Comparison of ENCODE assay signal across 8 cellular contexts in genomic region chr9:72363226-72363625, GRCh38. TPM values are rescaled to one million over a fixed set of nuclear protein-coding genes. Genes with fewer than 3 reads are reported as not detected.
DNase-seq lines count a peak whose midpoint lies in the region; ATAC-seq and TF ChIP-seq lines count a peak whose summit lies in the region.

No MANE protein-coding gene starts in this region.

- H3K4me1 Mint-ChIP-seq in activated CD4-positive, alpha-beta T cell treated with anti-CD3 and anti-CD28 coated beads, Interleukin-2, amount 10 ng/mL, durations not matched to agents 24 days and 14 days, result peaks cover 42% of the 10 kb centered on the region
- H3K4me1 Mint-ChIP-seq in activated naive CD8-positive, alpha-beta T cell treated with anti-CD3 and anti-CD28 coated beads for 36 hours, result peaks cover 39% of the 10 kb centered on the region

- no peak for TF ChIP-seq CTCF in kidney epithelial cell (IDR thresholded peaks at IDR 0.05; ENCODE audit: insufficient read depth, low read length, poor library complexity, severe bottlenecking)

- peak overlapping the region; percentile 91 for H3K4me3 Mint-ChIP-seq in activated CD4-positive, alpha-beta T cell treated with anti-CD3 and anti-CD28 coated beads, Interleukin-2, amount 10 ng/mL, durations not matched to agents 24 days and 14 days
- peak overlapping the region; percentile 92 for H3K4me3 Mint-ChIP-seq in activated naive CD8-positive, alpha-beta T cell treated with anti-CD3 and anti-CD28 coated beads for 36 hours

- peak; percentile 60 for DNase-seq in activated CD4-positive, alpha-beta T cell treated with anti-CD3 and anti-CD28 coated beads, Interleukin-2, amount 10 ng/mL, durations not matched to agents 24 days and 14 days
- DNase-seq in activated CD4-positive, alpha-beta T cell treated with anti-CD3 and anti-CD28 coated beads for 1 hour, result no peak
- no peak for DNase-seq in activated naive CD8-positive, alpha-beta T cell treated with anti-CD3 and anti-CD28 coated beads for 36 hours
- DNase-seq in kidney epithelial cell (ENCODE audit: low read depth), result no peak
- no peak for DNase-seq in ecto neural progenitor cell (ENCODE audit: low spot score)
- no peak for DNase-seq in NCI-H1930 (lab: John Stamatoyannopoulos, UW)

- H3K27ac ChIP-seq in temporal lobe (ENCODE audit: low read depth, low read length), result peak overlapping the region; percentile 96

- H3K9me3 Mint-ChIP-seq in activated CD4-positive, alpha-beta T cell treated with anti-CD3 and anti-CD28 coated beads, Interleukin-2, amount 10 ng/mL, durations not matched to agents 24 days and 14 days, result no peaks in the 10 kb centered on the region
- no peaks in the 10 kb centered on the region for H3K9me3 Mint-ChIP-seq in activated naive CD8-positive, alpha-beta T cell treated with anti-CD3 and anti-CD28 coated beads for 36 hours

- H3K27ac Mint-ChIP-seq in activated CD4-positive, alpha-beta T cell treated with anti-CD3 and anti-CD28 coated beads, Interleukin-2, amount 10 ng/mL, durations not matched to agents 24 days and 14 days, result peak overlapping the region; percentile 86
- H3K27ac Mint-ChIP-seq in activated naive CD8-positive, alpha-beta T cell treated with anti-CD3 and anti-CD28 coated beads for 36 hours, result peak overlapping the region; percentile 82

- no peaks in the 10 kb centered on the region for H3K27me3 Mint-ChIP-seq in activated CD4-positive, alpha-beta T cell treated with anti-CD3 and anti-CD28 coated beads, Interleukin-2, amount 10 ng/mL, durations not matched to agents 24 days and 14 days
- H3K27me3 Mint-ChIP-seq in activated naive CD8-positive, alpha-beta T cell treated with anti-CD3 and anti-CD28 coated beads for 36 hours, result no peaks in the 10 kb centered on the region

- ATAC-seq in GM21723 (IDR thresholded peaks at IDR 0.05; ENCODE audit: unreplicated experiment), result no peak

- H3K4me3 ChIP-seq in kidney epithelial cell (ENCODE audit: low read depth, low read length), result peak overlapping the region; percentile 98

- intact Hi-C loops in activated CD4-positive, alpha-beta T cell treated with anti-CD3 and anti-CD28 coated beads, Interleukin-2, amount 10 ng/mL, durations not matched to agents 24 days and 14 days (cut with micrococcal nuclease), result loop anchor here (2.0 to 10.0 kb wide), 4 partner anchors 14 to 1948 kb away; partner anchors contain the start of genes ANXA1 and KLF9

- H3K36me3 Mint-ChIP-seq in activated CD4-positive, alpha-beta T cell treated with anti-CD3 and anti-CD28 coated beads, Interleukin-2, amount 10 ng/mL, durations not matched to agents 24 days and 14 days (ENCODE audit: low read depth), result peaks cover 42% of the 10 kb centered on the region
- H3K36me3 Mint-ChIP-seq in activated naive CD8-positive, alpha-beta T cell treated with anti-CD3 and anti-CD28 coated beads for 36 hours, result peaks cover 41% of the 10 kb centered on the region

- no peaks in the 10 kb centered on the region for H3K36me3 ChIP-seq in kidney epithelial cell (ENCODE audit: control insufficient read depth, insufficient read depth, low read length)

- H3K27me3 ChIP-seq in kidney epithelial cell (ENCODE audit: control insufficient read depth, insufficient read depth, low read length), result no peaks in the 10 kb centered on the region

RNA-seq across cellular contexts. Expression of gene ZFAND5, which starts 1.8 kb away (rescaled TPM):
- 115 and 121 TPM in 2 replicates for total RNA-seq in activated CD4-positive, alpha-beta T cell treated with anti-CD3 and anti-CD28 coated beads, Interleukin-2, amount 10 ng/mL, durations not matched to agents 24 days and 14 days
- 10 to 100 TPM; 95.2 to 96.0 TPM for total RNA-seq in activated naive CD8-positive, alpha-beta T cell treated with anti-CD3 and anti-CD28 coated beads for 36 hours
- 162 and 178 TPM in 2 replicates for total RNA-seq in kidney epithelial cell
- 218 TPM for total RNA-seq in temporal lobe
